ENCODE assay signal across 16 cellular contexts in genomic region chr2:216860738-216861137, GRCh38. TPM values are rescaled to one million over a fixed set of nuclear protein-coding genes. Genes with fewer than 3 reads are reported as not detected.
A peak's percentile ranks its signal among the peaks of the same experiment; 100 is the strongest.
DNase-seq lines count a peak whose midpoint lies in the region; FAIRE-seq and TF ChIP-seq lines count a peak whose summit lies in the region.
"Had no signal": no experiment of that assay in that cellular context is flagged by ENCODE, and none has a peak within 500 bp of the region (broad histone marks: within the 10 kb centered on the region; RNA-seq: fewer than 3 reads in every experiment).

No MANE protein-coding gene starts in this region.

- H3K79me2 ChIP-seq in astrocyte (ENCODE audit: insufficient read depth, low read length): no peaks in the 10 kb centered on the region

- no peaks in the 10 kb centered on the region for H3K9me3 ChIP-seq in astrocyte (ENCODE audit: insufficient read depth, low read depth, low read length)
- H3K9me3 ChIP-seq: SJSA1 had no signal

- H3K4me1 ChIP-seq in astrocyte (ENCODE audit: insufficient read depth, low read length): peaks cover 21% of the 10 kb centered on the region
- H3K4me1 ChIP-seq: SJSA1 had no signal

- no peak for FAIRE-seq in astrocyte (lab: Jason Lieb, UNC)

- H3K9me3 Mint-ChIP-seq in astrocyte (ENCODE audit: unreplicated experiment) (no peaks in the 10 kb centered on the region), nephron progenitor cell (peaks cover 3% of the 10 kb centered on the region), chondrocyte (ENCODE audit: low read depth) (no peaks in the 10 kb centered on the region)

- H3K4me3 Mint-ChIP-seq in astrocyte (ENCODE audit: unreplicated experiment) (no peak overlapping the region), nephron progenitor cell (peak overlapping the region; percentile 7), chondrocyte (ENCODE audit: unreplicated experiment) (no peak overlapping the region)
- H3K4me3 Mint-ChIP-seq: GM23338 had no signal

- TF ChIP-seq CTCF in astrocyte (IDR thresholded peaks at IDR 0.05; ENCODE audit: insufficient read depth, low read depth, low read length): no peak
- TF ChIP-seq CTCF in nephron progenitor cell (IDR thresholded peaks at IDR 0.05): no peak
- no peak for TF ChIP-seq CTCF in chondrocyte (IDR thresholded peaks at IDR 0.05)

- H3K9ac ChIP-seq in astrocyte (ENCODE audit: low read length): no peak overlapping the region
- H3K9ac ChIP-seq: BLaER1 treated with 17β-estradiol and CSF1 and Interleukin-3, amounts not matched to agents 10 nM and 100 nM had no signal

- H3K27ac Mint-ChIP-seq in astrocyte (ENCODE audit: unreplicated experiment): no peak overlapping the region
- peak overlapping the region; percentile 13 for H3K27ac Mint-ChIP-seq in nephron progenitor cell
- no peak overlapping the region for H3K27ac Mint-ChIP-seq in chondrocyte (ENCODE audit: unreplicated experiment)
- H3K27ac Mint-ChIP-seq: GM23338 had no signal

- H3K4me1 Mint-ChIP-seq in astrocyte (ENCODE audit: low read depth, unreplicated experiment) (peaks cover 26% of the 10 kb centered on the region), nephron progenitor cell (peaks cover 89% of the 10 kb centered on the region), chondrocyte (ENCODE audit: low read depth) (peaks cover 45% of the 10 kb centered on the region)
- H3K4me1 Mint-ChIP-seq: GM23338 had no signal

- H3K36me3 Mint-ChIP-seq in astrocyte (ENCODE audit: low read depth, unreplicated experiment): no peaks in the 10 kb centered on the region
- H3K36me3 Mint-ChIP-seq in nephron progenitor cell (ENCODE audit: low read depth): no peaks in the 10 kb centered on the region
- no peaks in the 10 kb centered on the region for H3K36me3 Mint-ChIP-seq in chondrocyte (ENCODE audit: low read depth)

- H3K27ac ChIP-seq in astrocyte (ENCODE audit: low read depth, low read length): no peak overlapping the region
- H3K27ac ChIP-seq: BLaER1 treated with 17β-estradiol and CSF1 and Interleukin-3, amounts not matched to agents 10 nM and 100 nM; SJSA1 had no signal

- no peak overlapping the region for H2AFZ ChIP-seq in astrocyte (ENCODE audit: low read depth, low read length)
- H2AFZ ChIP-seq: GM23338 had no signal

- no peaks in the 10 kb centered on the region for H3K36me3 ChIP-seq in astrocyte (ENCODE audit: insufficient read depth, low read length)
- H3K36me3 ChIP-seq: BLaER1 treated with 17β-estradiol and CSF1 and Interleukin-3, amounts not matched to agents 10 nM and 100 nM; SJSA1 had no signal

- no peak overlapping the region for H3K4me2 ChIP-seq in astrocyte (ENCODE audit: low read length)
- H3K4me2 ChIP-seq: BLaER1 treated with 17β-estradiol and CSF1 and Interleukin-3, amounts not matched to agents 10 nM and 100 nM; GM23338 had no signal

- H3K4me3 ChIP-seq in astrocyte (ENCODE audit: insufficient read depth, low read depth, low read length): no peak overlapping the region
- H3K4me3 ChIP-seq: BLaER1 treated with 17β-estradiol and CSF1 and Interleukin-3, amounts not matched to agents 10 nM and 100 nM; GM23338; SJSA1 had no signal

- H4K20me1 ChIP-seq in astrocyte (ENCODE audit: insufficient read depth, low read length): no peaks in the 10 kb centered on the region
- H4K20me1 ChIP-seq: BLaER1 treated with 17β-estradiol and CSF1 and Interleukin-3, amounts not matched to agents 10 nM and 100 nM had no signal

- DNase-seq in NCI-H1417 (lab: John Stamatoyannopoulos, UW) (peak in 2 of 3 experiments; percentile 1 to 20), NCI-H1417 treated with DMSO at 0.1 percent for 48 hours (lab: John Stamatoyannopoulos, UW) (no peak), Daoy (ENCODE audit: low read depth) (peak; percentile 7), astrocyte (ENCODE audit: low read depth) (peak; percentile 37), nephron progenitor cell (no peak), DMS79 treated with DMSO at 0.1 percent for 48 hours (lab: John Stamatoyannopoulos, UW) (no peak), chondrocyte (ENCODE audit: low spot score) (no peak), GOT3 (lab: John Stamatoyannopoulos, UW) (no peak)
- DNase-seq: 8988T, NCI-H1436 treated with DMSO at 0.1 percent for 48 hours, NCI-H2029 treated with DMSO at 0.1 percent for 48 hours, NCI-H774, T-helper 2 cell had no signal

- H3K27me3 Mint-ChIP-seq in astrocyte (ENCODE audit: low read depth, unreplicated experiment): peaks cover 13% of the 10 kb centered on the region
- peaks cover 8% of the 10 kb centered on the region for H3K27me3 Mint-ChIP-seq in nephron progenitor cell (ENCODE audit: low read depth, poor library complexity)
- H3K27me3 Mint-ChIP-seq in chondrocyte (ENCODE audit: low read depth): no peaks in the 10 kb centered on the region

- H3K27me3 ChIP-seq in astrocyte (ENCODE audit: insufficient read depth, low read length): no peaks in the 10 kb centered on the region
- H3K27me3 ChIP-seq: BLaER1 treated with 17β-estradiol and CSF1 and Interleukin-3, amounts not matched to agents 10 nM and 100 nM; SJSA1 had no signal

RNA-seq across cellular contexts. Expression of gene TNP1, which starts 0.9 kb away (rescaled TPM):
- total RNA-seq in Daoy (2014; rRNA removed; shearing (Covaris generic)): not detected in 2 replicates
- not detected in 2 replicates for total RNA-seq in astrocyte
- total RNA-seq in chondrocyte: not detected in 3 replicates
- total RNA-seq: GM23338, SJSA1 had no signal

Comparison
In these comparisons a context has a peak if more than half of its experiments do, and no peak if none do; other contexts are left out.
1. DNase-seq: peak in NCI-H1417 (2 of 3), Daoy (single experiment) and astrocyte (single experiment); none in NCI-H1417 treated with DMSO at 0.1 percent for 48 hours (single experiment), nephron progenitor cell (single experiment), DMS79 treated with DMSO at 0.1 percent for 48 hours (single experiment), chondrocyte (single experiment) and GOT3 (single experiment).